ENCODE assay signal across 9 cellular contexts in the genomic region with DNA sequence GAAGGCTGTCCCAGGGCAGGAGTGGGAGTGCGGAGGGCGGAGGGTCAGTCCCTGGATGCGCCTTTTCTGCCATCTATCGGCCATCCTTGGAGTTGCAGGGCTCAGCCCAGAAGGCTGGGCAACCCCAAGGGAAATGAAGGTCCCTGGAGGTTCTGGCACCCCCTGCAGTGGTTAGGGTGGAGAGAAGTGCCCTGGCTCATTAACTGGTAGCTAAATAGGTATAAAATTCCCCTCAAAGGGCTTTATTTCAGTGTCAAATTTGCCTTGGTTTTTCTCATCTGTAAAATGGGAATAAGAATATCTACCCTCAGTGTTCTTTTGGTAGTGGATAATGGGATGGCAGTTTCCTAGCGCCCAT. TPM values are rescaled to one million over a fixed set of nuclear protein-coding genes. Genes with fewer than 3 reads are reported as not detected.
DNase-seq lines count a peak whose midpoint lies in the region; ATAC-seq and TF ChIP-seq lines count a peak whose summit lies in the region.
"Had no signal": no experiment of that assay in that cellular context is flagged by ENCODE, and none has a peak within 500 bp of the region (broad histone marks: within the 10 kb centered on the region; RNA-seq: fewer than 3 reads in every experiment).

No MANE protein-coding gene starts in this region.

- H3K27me3 Mint-ChIP-seq in CD4-positive, alpha-beta memory T cell = peaks cover 3 to 7% of the 10 kb centered on the region in 2 donors
- H3K27me3 Mint-ChIP-seq in T-cell = peaks cover 3% of the 10 kb centered on the region in 2 donors

- no peak overlapping the region for H3K27ac ChIP-seq in CD4-positive, alpha-beta memory T cell (ENCODE audit: low read depth, low read length)
- H3K27ac ChIP-seq in left ventricle myocardium inferior (replicated peaks) = no peak overlapping the region
- no peak overlapping the region for H3K27ac ChIP-seq in sigmoid colon
- H3K27ac ChIP-seq: SK-N-MC had no signal

- H3K36me3 ChIP-seq in CD4-positive, alpha-beta memory T cell (ENCODE audit: insufficient read depth, low read length) = no peaks in the 10 kb centered on the region
- no peaks in the 10 kb centered on the region for H3K36me3 ChIP-seq in left ventricle myocardium inferior
- no peaks in the 10 kb centered on the region for H3K36me3 ChIP-seq in sigmoid colon

- 16 to 22% methylated on average over 5 of the region's 5 CpGs for WGBS in sigmoid colon, 2 donors

- H3K4me1 Mint-ChIP-seq in CD4-positive, alpha-beta memory T cell = peaks cover 7 to 25% (median 12%) of the 10 kb centered on the region in 4 donors
- peaks cover 12 to 26% (median 14%) of the 10 kb centered on the region in 3 donors for H3K4me1 Mint-ChIP-seq in T-cell

- POLR2A ChIA-PET in CD4-positive, alpha-beta memory T cell (lab: Charles Lee; ENCODE audit: partially characterized antibody) = no interaction called here
- POLR2A ChIA-PET in T-cell (lab: Charles Lee) = no interaction called here

- peak overlapping the region in 1 of 2 donors; percentile 40 for H3K4me3 ChIP-seq in CD4-positive, alpha-beta memory T cell (ENCODE audit: low read length in 2 of 2)
- H3K4me3 ChIP-seq in left ventricle myocardium inferior (no peak overlapping the region), sigmoid colon (no peak overlapping the region)
- H3K4me3 ChIP-seq: SK-N-MC had no signal

- TF ChIP-seq CTCF in GM20000 (IDR thresholded peaks at IDR 0.05; ENCODE audit: extremely low read depth, missing control alignments) (peak; percentile 97), left ventricle myocardium inferior (IDR thresholded peaks at IDR 0.05; ENCODE audit: borderline replicate concordance) (peak; percentile 96), sigmoid colon (IDR thresholded peaks at IDR 0.05) (peak; percentile 84 to 93 (median 89))

- CTCF ChIA-PET in CD4-positive, alpha-beta memory T cell (lab: Charles Lee; ENCODE audit: partially characterized antibody) = interaction anchor here (1.0 to 7.5 kb wide), 8 partner anchors 9 to 93 kb away, joined by 3 to 61 read pairs (median 4); no protein-coding TSS in a partner anchor
- CTCF ChIA-PET in T-cell (lab: Charles Lee) = interaction anchor here in 1 of 2 donors (0.5 kb wide), 1 partner anchor 20 kb away, joined by 3 read pairs; no protein-coding TSS in a partner anchor

- TF ChIP-seq POLR2A in sigmoid colon (IDR thresholded peaks at IDR 0.05) = no peak

- H3K9me3 Mint-ChIP-seq in CD4-positive, alpha-beta memory T cell = no peaks in the 10 kb centered on the region
- H3K9me3 Mint-ChIP-seq in T-cell = no peaks in the 10 kb centered on the region

- peak; percentile 55 to 73 (median 61) for DNase-seq in CD4-positive, alpha-beta memory T cell
- peak; percentile 86 for DNase-seq in GM20000 (ENCODE audit: low spot score)
- DNase-seq in M059J (ENCODE audit: low read depth) = peak; percentile 57
- DNase-seq in T-cell = peak; percentile 13 to 74 (median 58)
- DNase-seq in activated naive CD8-positive, alpha-beta T cell treated with anti-CD3 and anti-CD28 coated beads, Interleukin-2, amount 50 U/mL, for 16 hours (ENCODE audit: low read depth, low spot score) = peak; percentile 61
- peak; percentile 78 for DNase-seq in left ventricle myocardium inferior
- DNase-seq in sigmoid colon = peak; percentile 84

- peak overlapping the region in 1 of 7 donors; percentile 36 for H3K27ac Mint-ChIP-seq in CD4-positive, alpha-beta memory T cell
- H3K27ac Mint-ChIP-seq in T-cell = no peak overlapping the region

- peaks cover 14% of the 10 kb centered on the region for H3K4me1 ChIP-seq in CD4-positive, alpha-beta memory T cell (ENCODE audit: insufficient read depth, low read length)
- H3K4me1 ChIP-seq in left ventricle myocardium inferior (peaks cover 3% of the 10 kb centered on the region), sigmoid colon (peaks cover 0 to 10% (median 7%) of the 10 kb centered on the region in 4 donors)

- no peak for TF ChIP-seq EP300 in sigmoid colon (IDR thresholded peaks at IDR 0.05)

- H3K27me3 ChIP-seq in CD4-positive, alpha-beta memory T cell (ENCODE audit: insufficient read depth, low read length) = no peaks in the 10 kb centered on the region
- H3K27me3 ChIP-seq in left ventricle myocardium inferior (ENCODE audit: low read depth) (peaks cover 18% of the 10 kb centered on the region), sigmoid colon (no peaks in the 10 kb centered on the region)

- H3K9me3 ChIP-seq in CD4-positive, alpha-beta memory T cell (ENCODE audit: control insufficient read depth in 1 of 2, low read length in 2 of 2) = no peaks in the 10 kb centered on the region
- H3K9me3 ChIP-seq in left ventricle myocardium inferior (replicated peaks) (no peaks in the 10 kb centered on the region), sigmoid colon (no peaks in the 10 kb centered on the region)

- no peaks in the 10 kb centered on the region for H3K36me3 Mint-ChIP-seq in CD4-positive, alpha-beta memory T cell
- H3K36me3 Mint-ChIP-seq in T-cell = no peaks in the 10 kb centered on the region

- intact Hi-C loops in CD4-positive, alpha-beta memory T cell (cut with micrococcal nuclease) = loop anchor here (1.0 to 2.0 kb wide), 2 partner anchors 66 to 117 kb away; no protein-coding TSS in a partner anchor
- intact Hi-C loops in left ventricle myocardium inferior (cut with micrococcal nuclease) = loop anchor here (5.0 kb wide), 1 partner anchor 67 kb away; no protein-coding TSS in a partner anchor
- intact Hi-C loops in sigmoid colon (cut with DNase I) = loop anchor here (1.0 kb wide), 1 partner anchor 66 kb away; no protein-coding TSS in a partner anchor

- ATAC-seq in T-cell (replicated peaks in 1 of 4) (peak; percentile 82 to 88 (median 86)), GM18868 (IDR thresholded peaks at IDR 0.05; ENCODE audit: unreplicated experiment) (no peak)

- peak overlapping the region; percentile 53 to 80 (median 75) for H3K4me3 Mint-ChIP-seq in CD4-positive, alpha-beta memory T cell
- peak overlapping the region; percentile 61 to 76 (median 66) for H3K4me3 Mint-ChIP-seq in T-cell

RNA-seq across cellular contexts. Expression of a gene that starts 22.4 kb away (rescaled TPM):
- total RNA-seq in CD4-positive, alpha-beta memory T cell = 10 to 100 TPM; 20.2 to 22.5 TPM
- 10 to 100 TPM in 1 of 2 donors, 1 to 10 TPM in 1; 7.9 to 10.6 TPM for polyA plus RNA-seq in CD4-positive, alpha-beta memory T cell
- 17.2 and 21.6 TPM in 2 replicates for total RNA-seq in M059J (2014; rRNA removed; shearing (Covaris generic))
- total RNA-seq in T-cell (10 to 100 TPM; 12.2 to 22.0 (median 17.6) TPM), left ventricle myocardium inferior (22.5 TPM), sigmoid colon (10 to 100 TPM; 10.5 to 19.6 (median 11.2) TPM)
- polyA plus RNA-seq in sigmoid colon = 10 to 100 TPM; 10.0 to 16.4 (median 10.8) TPM

RNA-seq across cellular contexts. Expression of a gene that starts 30.4 kb away (rescaled TPM):
- total RNA-seq in CD4-positive, alpha-beta memory T cell = 100 to 1,000 TPM; 267 to 298 TPM
- 100 to 1,000 TPM; 158 to 166 TPM for polyA plus RNA-seq in CD4-positive, alpha-beta memory T cell
- total RNA-seq in M059J (2014; rRNA removed; shearing (Covaris generic)) = 163 and 195 TPM in 2 replicates
- 100 to 1,000 TPM; 208 to 271 (median 228) TPM for total RNA-seq in T-cell
- total RNA-seq in left ventricle myocardium inferior = 54.5 TPM
- total RNA-seq in sigmoid colon = 100 to 1,000 TPM; 100 to 132 (median 108) TPM
- 10 to 100 TPM; 61.9 to 95.5 (median 62.9) TPM for polyA plus RNA-seq in sigmoid colon

RNA-seq across cellular contexts. Expression of a gene that starts 53.9 kb away (rescaled TPM):
- not detected for total RNA-seq in CD4-positive, alpha-beta memory T cell
- not detected for polyA plus RNA-seq in CD4-positive, alpha-beta memory T cell
- total RNA-seq in M059J (2014; rRNA removed; shearing (Covaris generic)) = 0.02 and 0.30 TPM in 2 replicates
- total RNA-seq in T-cell (under 1 TPM in 1 of 5 donors, not detected in 4; 0.07 TPM), left ventricle myocardium inferior (4.7 TPM), sigmoid colon (under 1 TPM; 0.36 to 0.83 (median 0.68) TPM)
- under 1 TPM in 2 of 3 donors, not detected in 1; 0.23 to 0.67 TPM for polyA plus RNA-seq in sigmoid colon
